Comparison of ENCODE assay signal across 1 cellular context in the genomic region with DNA sequence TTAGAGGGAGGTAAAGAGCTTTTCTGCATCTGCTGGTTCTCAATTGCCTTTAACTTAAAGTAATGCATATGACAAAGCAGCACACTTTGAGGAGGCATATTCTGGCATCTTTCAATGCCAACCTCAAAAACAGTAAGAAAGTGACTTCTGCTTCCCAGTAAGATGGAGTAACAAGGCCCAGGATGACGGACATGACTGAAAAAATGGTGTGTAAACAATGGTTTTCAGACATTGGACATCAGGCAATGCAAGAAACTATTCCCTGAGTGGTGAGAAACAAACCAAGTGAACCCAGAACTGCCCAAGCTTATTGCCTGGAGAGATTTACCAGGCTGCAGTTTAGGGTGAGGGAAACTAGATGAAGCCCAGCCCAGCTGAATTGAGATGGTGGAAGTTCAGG.
TF ChIP-seq lines count a peak whose summit lies in the region.

No MANE protein-coding gene starts in this region.

TF ChIP-seq in H1, 55 proteins besides CTCF, POLR2A, EP300 and RAD21:
- TF ChIP-seq TEAD4 (IDR thresholded peaks at IDR 0.05; ENCODE audit: low read depth, low read length) (no peak), CREB1 (IDR thresholded peaks at IDR 0.05) (no peak), JUN (IDR thresholded peaks at IDR 0.05; ENCODE audit: low read depth, low read length) (no peak), SIX5 (IDR thresholded peaks at IDR 0.05; ENCODE audit: low read depth, low read length) (no peak)
TF ChIP-seq in H1: peak in this region for 0.
